ENCODE assay signal across 16 cellular contexts in the genomic region with DNA sequence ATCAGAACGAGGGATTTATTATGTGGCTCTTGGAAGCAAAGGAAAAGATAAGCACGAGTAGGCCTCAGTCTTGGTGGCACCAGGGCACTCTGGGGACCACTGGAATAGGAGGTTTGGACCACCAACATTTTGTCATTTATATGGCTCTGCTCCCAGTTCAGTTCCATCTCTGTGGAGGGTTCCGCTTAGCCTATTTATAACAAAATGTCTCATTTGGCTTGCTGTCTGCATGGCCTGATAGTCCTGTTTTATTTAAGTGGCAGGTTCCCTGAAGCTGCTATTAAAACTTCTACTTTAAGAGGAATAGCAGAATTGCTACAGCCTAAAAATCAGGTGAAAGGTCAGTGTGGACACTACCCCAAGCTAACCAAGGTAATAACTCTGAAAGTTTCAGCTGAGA. TPM values are rescaled to one million over a fixed set of nuclear protein-coding genes. Genes with fewer than 3 reads are reported as not detected.
DNase-seq lines count a peak whose midpoint lies in the region; ATAC-seq and TF ChIP-seq lines count a peak whose summit lies in the region.
"Had no signal": no experiment of that assay in that cellular context is flagged by ENCODE, and none has a peak within 500 bp of the region (broad histone marks: within the 10 kb centered on the region; RNA-seq: fewer than 3 reads in every experiment).

No MANE protein-coding gene starts in this region.

- H3K4me1 ChIP-seq in Karpas-422 (ENCODE audit: low read length) (peaks cover 47% of the 10 kb centered on the region), hepatocyte (ENCODE audit: insufficient read depth) (peaks cover 7% of the 10 kb centered on the region), transverse colon (peaks cover 7 to 44% (median 20%) of the 10 kb centered on the region in 4 donors), SK-N-SH (ENCODE audit: control insufficient read depth in 1 of 2, insufficient read depth in 2 of 2, low read depth in 1 of 2, low read length in 1 of 2) (no peaks in the 10 kb centered on the region; a peak in 2 of 4 replicates)

- DNase-seq in NCI-H446 treated with DMSO at 0.1 percent for 48 hours (lab: John Stamatoyannopoulos, UW) (peak; percentile 32), NCI-H446 (lab: John Stamatoyannopoulos, UW) (no peak), Karpas-422 (no peak), hepatocyte (ENCODE audit: low spot score) (no peak), transverse colon (no peak), SK-N-SH (no peak)
- DNase-seq: CD8-positive, alpha-beta T cell; COR-L47; DMS153; DMS79 treated with DMSO at 0.1 percent for 48 hours; GDM1; GM23248 had no signal

- POLR2A ChIA-PET in SK-N-SH (lab: Yijun Ruan, JAX): no interaction called here

- H3K9me2 ChIP-seq in Karpas-422 (replicated peaks; ENCODE audit: insufficient read depth, low read length) (no peaks in the 10 kb centered on the region), hepatocyte (replicated peaks; ENCODE audit: insufficient read depth) (no peaks in the 10 kb centered on the region), SK-N-SH (no peaks in the 10 kb centered on the region)

- H3K4me2 ChIP-seq in Karpas-422 (ENCODE audit: low read depth, low read length, poor library complexity, severe bottlenecking) (peak overlapping the region; percentile 57), hepatocyte (no peak overlapping the region), SK-N-SH (no peak overlapping the region)

- no peak for TF ChIP-seq CTCF in hepatocyte (IDR thresholded peaks at IDR 0.05; ENCODE audit: poor library complexity)
- no peak for TF ChIP-seq CTCF in transverse colon (IDR thresholded peaks at IDR 0.05)
- no peak for TF ChIP-seq CTCF in SK-N-SH (IDR thresholded peaks at IDR 0.05)

- no peaks in the 10 kb centered on the region for H3F3A ChIP-seq in SK-N-SH (replicated peaks; ENCODE audit: insufficient read depth)

- intact Hi-C loops in transverse colon (cut with DNase I; ENCODE audit: low total_unique reads): no loop called here

- H2AFZ ChIP-seq in Karpas-422 (ENCODE audit: low read length) (no peak overlapping the region), hepatocyte (no peak overlapping the region), SK-N-SH (ENCODE audit: low read depth) (no peak overlapping the region)
- H2AFZ ChIP-seq: GM23248 had no signal

- H3K27ac ChIP-seq in Karpas-422 (ENCODE audit: low read length): peak overlapping the region; percentile 66
- peak overlapping the region; percentile 10 for H3K27ac ChIP-seq in hepatocyte
- H3K27ac ChIP-seq in transverse colon: peak overlapping the region in 3 of 4 donors; percentile 63 to 82 (median 81)
- no peak overlapping the region for H3K27ac ChIP-seq in SK-N-SH (ENCODE audit: low read depth in 2 of 2, low read length in 1 of 2)
- H3K27ac ChIP-seq: 22Rv1, GM23248 had no signal

- H3K9me3 ChIP-seq in Karpas-422 (ENCODE audit: low read length) (no peaks in the 10 kb centered on the region), hepatocyte (ENCODE audit: low read depth) (no peaks in the 10 kb centered on the region), transverse colon (no peaks in the 10 kb centered on the region), SK-N-SH (no peaks in the 10 kb centered on the region)

- TF ChIP-seq RAD21 in SK-N-SH (IDR thresholded peaks at IDR 0.05; ENCODE audit: low read length): no peak

- no peak for ATAC-seq in GM19455 (IDR thresholded peaks at IDR 0.05; ENCODE audit: unreplicated experiment)
- ATAC-seq: CD8-positive, alpha-beta T cell; HCT116; HepG2 had no signal

- in situ Hi-C loops in transverse colon (cut with MboI; ENCODE audit: low pct_ligation_motif_present in 1 of 4, low pct_unique_long_range_greater_than_20kb in 1 of 4, low sequenced_read_pairs in 3 of 4): no loop called here

- H4K20me1 ChIP-seq in Karpas-422 (ENCODE audit: insufficient read depth, low read depth, low read length) (no peaks in the 10 kb centered on the region), hepatocyte (ENCODE audit: insufficient read depth, poor library complexity, severe bottlenecking) (no peaks in the 10 kb centered on the region), SK-N-SH (ENCODE audit: insufficient read depth) (no peaks in the 10 kb centered on the region)

- H3K4me3 ChIP-seq in Karpas-422 (ENCODE audit: low read length) (peak overlapping the region; percentile 33), hepatocyte (no peak overlapping the region), transverse colon (no peak overlapping the region), SK-N-SH (ENCODE audit: low read depth in 2 of 2, low read length in 1 of 2) (no peak overlapping the region)
- H3K4me3 ChIP-seq: GM23248 had no signal

- H3K9ac ChIP-seq in Karpas-422 (ENCODE audit: low read length) (peak overlapping the region; percentile 37; the same call in 1 of the 2 replicates), SK-N-SH (no peak overlapping the region)
- H3K9ac ChIP-seq: GM23248 had no signal

- H3K79me2 ChIP-seq in Karpas-422 (ENCODE audit: low read length) (peaks cover 69% of the 10 kb centered on the region), hepatocyte (no peaks in the 10 kb centered on the region), SK-N-SH (ENCODE audit: insufficient read depth) (no peaks in the 10 kb centered on the region)

- WGBS in hepatocyte (ENCODE audit: low lambda C conversion rate, missing lambda C conversion rate): 82% methylated on average over 3 of the region's 3 CpGs
- WGBS in transverse colon (ENCODE audit: low coverage in 1 of 2), 2 donors: 55 to 84% methylated on average over 2 to 3 of the region's 3 CpGs
- WGBS in SK-N-SH (ENCODE audit: low lambda C conversion rate): 94% methylated on average over 3 of the region's 3 CpGs

- H3K27me3 ChIP-seq in Karpas-422 (ENCODE audit: low read length) (no peaks in the 10 kb centered on the region), hepatocyte (no peaks in the 10 kb centered on the region), transverse colon (no peaks in the 10 kb centered on the region), SK-N-SH (ENCODE audit: insufficient read depth) (no peaks in the 10 kb centered on the region)

- peaks cover 9% of the 10 kb centered on the region; the same call in 1 of the 2 replicates for H3K36me3 ChIP-seq in Karpas-422 (ENCODE audit: insufficient read depth, low read length)
- no peaks in the 10 kb centered on the region for H3K36me3 ChIP-seq in hepatocyte (replicated peaks; ENCODE audit: insufficient read depth, low read depth)
- no peaks in the 10 kb centered on the region for H3K36me3 ChIP-seq in transverse colon
- peaks cover 0 to 8% of the 10 kb centered on the region in 2 experiments for H3K36me3 ChIP-seq in SK-N-SH (replicated peaks in 1 of 2; ENCODE audit: control insufficient read depth in 1 of 2, insufficient read depth in 2 of 2, low read length in 1 of 2)

- TF ChIP-seq POLR2A in transverse colon (IDR thresholded peaks at IDR 0.05): no peak

- CTCF ChIA-PET in SK-N-SH (lab: Yijun Ruan, JAX): interaction anchor here (0.8 kb wide), 1 partner anchor 12 kb away, joined by 3 read pairs; no protein-coding TSS in a partner anchor

- TF ChIP-seq EP300 in transverse colon (IDR thresholded peaks at IDR 0.05; ENCODE audit: low read depth) (no peak), SK-N-SH (IDR thresholded peaks at IDR 0.05; ENCODE audit: borderline replicate concordance in 1 of 2, low read depth in 1 of 2, low read length in 1 of 2) (no peak)

TF ChIP-seq in SK-N-SH, 30 proteins besides CTCF, POLR2A, EP300 and RAD21:
- TF ChIP-seq, protein P1, sequence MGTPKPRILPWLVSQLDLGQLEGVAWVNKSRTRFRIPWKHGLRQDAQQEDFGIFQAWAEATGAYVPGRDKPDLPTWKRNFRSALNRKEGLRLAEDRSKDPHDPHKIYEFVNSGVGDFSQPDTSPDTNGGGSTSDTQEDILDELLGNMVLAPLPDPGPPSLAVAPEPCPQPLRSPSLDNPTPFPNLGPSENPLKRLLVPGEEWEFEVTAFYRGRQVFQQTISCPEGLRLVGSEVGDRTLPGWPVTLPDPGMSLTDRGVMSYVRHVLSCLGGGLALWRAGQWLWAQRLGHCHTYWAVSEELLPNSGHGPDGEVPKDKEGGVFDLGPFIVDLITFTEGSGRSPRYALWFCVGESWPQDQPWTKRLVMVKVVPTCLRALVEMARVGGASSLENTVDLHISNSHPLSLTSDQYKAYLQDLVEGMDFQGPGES (IDR thresholded peaks at IDR 0.05; ENCODE audit: low read depth, low read length): no peak

RNA-seq across cellular contexts. Expression of a gene that starts 27.2 kb away (rescaled TPM):
- total RNA-seq in Karpas-422 (2014; rRNA removed; shearing (Covaris generic); ENCODE audit: low replicate concordance): 32.0 and 32.1 TPM in 2 replicates
- 7.2 and 13.7 TPM in 2 replicates for total RNA-seq in hepatocyte
- 12.4 and 14.2 TPM in 2 replicates for polyA plus RNA-seq in hepatocyte
- 100 to 1,000 TPM in 1 of 4 donors, 10 to 100 TPM in 3; 19.8 to 320 (median 21.1) TPM for total RNA-seq in transverse colon
- polyA plus RNA-seq in SK-N-SH (2012; rRNA removed): 3.8 and 6.2 TPM in 2 replicates
- polyA plus RNA-seq in SK-N-SH (2012; cell fraction: cytosol; rRNA removed): 6.8 and 7.8 TPM in 2 replicates
- polyA plus RNA-seq in SK-N-SH (2012; cell fraction: nucleus; rRNA removed): 9.2 and 10.9 TPM in 2 replicates

RNA-seq across cellular contexts. Expression of a gene that starts 48.7 kb away (rescaled TPM):
- 13.3 and 19.7 TPM in 2 replicates for total RNA-seq in Karpas-422 (2014; rRNA removed; shearing (Covaris generic); ENCODE audit: low replicate concordance)
- total RNA-seq in hepatocyte (4.1 and 7.6 TPM in 2 replicates), transverse colon (10 to 100 TPM in 2 of 4 donors, 1 to 10 TPM in 2; 4.0 to 22.4 (median 9.8) TPM)
- polyA plus RNA-seq in hepatocyte (8.4 and 10.6 TPM in 2 replicates), SK-N-SH (2012; rRNA removed) (2.9 and 4.0 TPM in 2 replicates)
- polyA plus RNA-seq in SK-N-SH (2012; cell fraction: cytosol; rRNA removed): 3.7 and 4.3 TPM in 2 replicates
- polyA plus RNA-seq in SK-N-SH (2012; cell fraction: nucleus; rRNA removed): 3.7 and 4.1 TPM in 2 replicates

Comparison
In these comparisons a context has a peak if more than half of its experiments do, and no peak if none do; other contexts are left out.
1. H3K27ac ChIP-seq: peak in Karpas-422 (single experiment), hepatocyte (single experiment) and transverse colon (3 of 4); none in SK-N-SH (0 of 2).